Comparison of ENCODE assay signal across 8 cellular contexts in the genomic region with DNA sequence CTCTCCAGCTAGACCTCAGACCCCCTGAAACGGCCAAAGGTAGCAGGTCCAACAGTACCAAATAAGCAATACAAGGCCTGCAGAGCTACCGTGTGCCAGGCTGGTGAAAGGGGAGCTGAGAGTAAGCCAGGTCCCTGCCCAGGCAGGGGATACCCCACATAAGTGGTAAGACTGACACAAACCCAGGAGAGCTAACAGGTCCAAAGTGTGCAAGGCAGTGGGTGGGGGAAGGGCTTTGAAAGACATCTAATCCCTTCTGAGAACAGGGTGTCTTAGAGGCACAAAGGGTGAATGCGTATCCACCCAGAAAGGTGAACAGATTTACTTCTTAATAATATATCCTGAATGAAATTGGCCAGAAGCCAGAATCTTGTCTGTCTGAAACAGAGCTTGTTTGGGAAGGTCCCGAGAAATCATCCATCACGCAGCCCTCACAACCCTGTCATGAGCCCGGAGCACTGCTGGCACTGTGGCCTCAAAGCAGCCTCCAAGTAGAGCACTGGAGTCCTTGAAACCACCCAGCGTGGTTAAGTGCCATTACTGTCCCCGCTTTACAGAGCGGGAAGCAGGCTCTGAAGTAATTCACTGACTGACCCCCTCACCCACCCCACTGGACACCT. TPM values are rescaled to one million over a fixed set of nuclear protein-coding genes. Genes with fewer than 3 reads are reported as not detected.
DNase-seq lines count a peak whose midpoint lies in the region; ATAC-seq and TF ChIP-seq lines count a peak whose summit lies in the region.

No MANE protein-coding gene starts in this region.

- DNase-seq in AG09309 (ENCODE audit: low read depth), result no peak
- no peak for DNase-seq in T-helper 17 cell
- DNase-seq in fibroblast of peridontal ligament (ENCODE audit: extremely low read depth), result peak; percentile 32
- no peak for DNase-seq in GOT3 (lab: John Stamatoyannopoulos, UW)
- DNase-seq in GM19240 (ENCODE audit: insufficient read length, low spot score), result no peak

- no peaks in the 10 kb centered on the region for H3K36me3 ChIP-seq in neutrophil

- peak overlapping the region; percentile 94 for H3K4me3 Mint-ChIP-seq in T-helper 17 cell

- no peaks in the 10 kb centered on the region for H3K36me3 Mint-ChIP-seq in T-helper 17 cell (ENCODE audit: low read depth)

- no peaks in the 10 kb centered on the region for H3K9me3 ChIP-seq in T-helper 17 cell (ENCODE audit: control insufficient read depth, low read length, poor library complexity, severe bottlenecking)
- no peaks in the 10 kb centered on the region for H3K9me3 ChIP-seq in neutrophil

- no peaks in the 10 kb centered on the region for H3K27me3 Mint-ChIP-seq in T-helper 17 cell

- peaks cover 42 to 58% of the 10 kb centered on the region in 2 experiments for H3K4me1 ChIP-seq in neutrophil (ENCODE audit: control insufficient read depth in 1 of 2, insufficient read depth in 1 of 2, low read depth in 1 of 2, low read length in 1 of 2)

- H3K4me1 Mint-ChIP-seq in T-helper 17 cell, result peaks cover 32% of the 10 kb centered on the region

- H3K27me3 ChIP-seq in neutrophil, result no peaks in the 10 kb centered on the region

- peak; percentile 1 for ATAC-seq in GM21367 (IDR thresholded peaks at IDR 0.05; ENCODE audit: unreplicated experiment)
- ATAC-seq in T-helper 17 cell, result no peak
- no peak for ATAC-seq in GM18867 (IDR thresholded peaks at IDR 0.05; ENCODE audit: unreplicated experiment)

- no peak for TF ChIP-seq CTCF in AG09309 (IDR thresholded peaks at IDR 0.05; ENCODE audit: control insufficient read depth, insufficient read depth, low read depth, low read length, missing control alignments)
- no peak for TF ChIP-seq CTCF in neutrophil (IDR thresholded peaks at IDR 0.05)

- peak overlapping the region; percentile 97 for H3K27ac ChIP-seq in neutrophil

- peak overlapping the region; percentile 93 for H3K4me3 ChIP-seq in AG09309 (ENCODE audit: control insufficient read depth, low read depth, low read length)
- peak overlapping the region; percentile 79 to 95 for H3K4me3 ChIP-seq in neutrophil (ENCODE audit: low read depth in 1 of 2, low read length in 1 of 2)

- peak overlapping the region; percentile 67 for H3K27ac Mint-ChIP-seq in T-helper 17 cell

RNA-seq across cellular contexts. Expression of a gene that starts 1.5 kb away (rescaled TPM):
- total RNA-seq in T-helper 17 cell, result 100 to 1,000 TPM; 105 to 109 TPM
